Comparison of ENCODE assay signal across 12 cellular contexts in the genomic region with DNA sequence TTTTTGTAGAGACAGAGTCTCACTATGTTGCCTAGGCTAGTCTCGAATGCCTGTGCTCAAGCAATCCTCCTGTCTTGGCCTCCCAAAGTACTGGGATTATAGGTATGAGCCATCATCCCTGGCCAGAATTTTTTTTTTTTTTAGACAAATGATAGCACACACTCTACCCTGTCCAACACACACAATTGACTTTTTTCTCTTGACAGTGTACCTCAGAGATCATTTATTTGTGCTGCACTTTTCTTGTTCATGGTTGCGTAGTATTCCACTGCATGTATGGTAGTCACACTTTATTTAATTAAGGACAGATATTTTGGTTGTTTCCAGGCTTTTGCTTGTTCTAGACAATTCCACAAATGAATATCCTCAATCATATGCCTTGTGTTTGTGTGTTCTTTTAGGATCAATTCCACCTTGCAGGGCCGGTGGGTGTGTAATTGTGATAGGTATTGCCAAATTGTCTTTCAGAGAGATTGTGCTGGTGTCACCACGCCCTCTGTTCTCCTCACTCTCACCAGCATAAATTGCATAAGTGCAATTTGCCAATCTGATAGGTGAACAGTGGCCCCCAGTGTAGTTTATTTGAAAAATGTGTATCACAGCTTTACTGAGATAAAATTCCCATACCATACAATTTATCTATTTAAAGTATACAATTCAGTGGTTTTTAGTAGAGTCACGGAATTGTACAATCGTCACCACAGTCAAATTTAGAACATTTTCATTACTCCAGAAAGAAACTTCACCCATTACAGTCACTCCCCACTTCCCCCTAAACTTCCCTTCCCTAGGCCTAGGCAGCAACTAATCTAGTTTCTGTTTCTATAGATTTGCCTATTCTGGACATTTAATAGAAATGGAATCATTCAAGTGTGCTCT. TPM values are rescaled to one million over a fixed set of nuclear protein-coding genes. Genes with fewer than 3 reads are reported as not detected.
A peak's percentile ranks its signal among the peaks of the same experiment; 100 is the strongest.
DNase-seq lines count a peak whose midpoint lies in the region; ATAC-seq, FAIRE-seq and TF ChIP-seq lines count a peak whose summit lies in the region.
"Had no signal": no experiment of that assay in that cellular context is flagged by ENCODE, and none has a peak within 500 bp of the region (broad histone marks: within the 10 kb centered on the region; RNA-seq: fewer than 3 reads in every experiment).

No MANE protein-coding gene starts in this region.

- peaks cover 17% of the 10 kb centered on the region for H3K4me1 ChIP-seq in A549

- peak overlapping the region; percentile 2 for H3K27ac Mint-ChIP-seq in T-helper 17 cell

- no peak overlapping the region for H3K27ac ChIP-seq in A549

- POLR2A ChIA-PET in A549 (lab: Yijun Ruan, JAX) (no interaction called here), HEK293T (lab: Yijun Ruan, JAX) (no interaction called here)

- CTCF ChIA-PET in A549 (lab: Yijun Ruan, JAX): interaction anchor here (0.6 to 4.3 kb wide), 5 partner anchors 12 to 986 kb away, joined by 3 to 15 read pairs (median 3); no protein-coding TSS in a partner anchor
- CTCF ChIA-PET in HEK293T (lab: Yijun Ruan, JAX): no interaction called here

- TF ChIP-seq POLR2A in A549 (IDR thresholded peaks at IDR 0.05; ENCODE audit: low read length): no peak

- DNase-seq in A549 (ENCODE audit: low read depth in 1 of 2, low spot score in 1 of 2): no peak
- no peak for DNase-seq in T-helper 17 cell
- no peak for DNase-seq in HEK293T (ENCODE audit: extremely low spot score)
- no peak for DNase-seq in cerebellar nuclear complex (lab: John Stamatoyannopoulos, UW)
- no peak for DNase-seq in activated CD4-positive, alpha-beta T cell treated with anti-CD3 and anti-CD28 coated beads for 4 hours
- DNase-seq: amniotic stem cell, GOT3, NCI-H2171 had no signal

- H3K4me3 ChIP-seq in A549: no peak overlapping the region

- ATAC-seq in A549 (no peak), GM19328 (IDR thresholded peaks at IDR 0.05; ENCODE audit: unreplicated experiment) (peak; percentile 71), HG03108 (IDR thresholded peaks at IDR 0.05; ENCODE audit: unreplicated experiment) (peak; percentile 56), T-helper 17 cell (peak; percentile 41), HG03521 (IDR thresholded peaks at IDR 0.05; ENCODE audit: unreplicated experiment) (no peak)

- TF ChIP-seq EP300 in A549 (IDR thresholded peaks at IDR 0.05): no peak

- TF ChIP-seq RAD21 in A549 (conservative IDR thresholded peaks at IDR 0.05 in 1 of 2, IDR thresholded peaks at IDR 0.05 in 1 of 2): no peak

- H3K4me3 Mint-ChIP-seq in T-helper 17 cell: no peak overlapping the region
- H3K4me3 Mint-ChIP-seq: neural crest cell had no signal

- H3K4me2 ChIP-seq in A549: no peak overlapping the region

- no peak for TF ChIP-seq CTCF in A549 (IDR thresholded peaks at IDR 0.05)

- WGBS in A549 (ENCODE audit: missing lambda C conversion rate): 94% methylated on average over 6 of the region's 6 CpGs

- no peaks in the 10 kb centered on the region for H3K9me3 ChIP-seq in A549
- H3K9me3 ChIP-seq in T-helper 17 cell (ENCODE audit: control insufficient read depth, low read length, poor library complexity, severe bottlenecking): no peaks in the 10 kb centered on the region

- H3K4me1 Mint-ChIP-seq in T-helper 17 cell: no peaks in the 10 kb centered on the region

- no peak for FAIRE-seq in A549 (lab: Jason Lieb, UNC)

- no peaks in the 10 kb centered on the region for H3K36me3 Mint-ChIP-seq in T-helper 17 cell (ENCODE audit: low read depth)

- H3K27me3 Mint-ChIP-seq in T-helper 17 cell: no peaks in the 10 kb centered on the region

TF ChIP-seq in A549, 52 proteins besides CTCF, POLR2A, EP300 and RAD21:
- TF ChIP-seq KDM1A (IDR thresholded peaks at IDR 0.05; ENCODE audit: low read depth) (peak; percentile 92), REST (IDR thresholded peaks at IDR 0.05) (no peak), HDAC2 (IDR thresholded peaks at IDR 0.05) (peak; percentile 47; the same call in 1 of the 2 replicates)

TF ChIP-seq in HEK293T, 16 proteins besides CTCF, POLR2A, EP300 and RAD21:
- TF ChIP-seq SUZ12 (IDR thresholded peaks at IDR 0.05) (no peak), FOXM1 (IDR thresholded peaks at IDR 0.05; ENCODE audit: borderline replicate concordance) (no peak), ARNT (IDR thresholded peaks at IDR 0.05) (no peak), SP1 (IDR thresholded peaks at IDR 0.05) (no peak), L3MBTL2 (conservative IDR thresholded peaks at IDR 0.05) (no peak), TARDBP (IDR thresholded peaks at IDR 0.05) (no peak), BHLHE40 (IDR thresholded peaks at IDR 0.05; ENCODE audit: borderline replicate concordance) (no peak), ELF4 (IDR thresholded peaks at IDR 0.05) (no peak), FOXK2 (IDR thresholded peaks at IDR 0.05) (no peak), CTBP1 (IDR thresholded peaks at IDR 0.05; ENCODE audit: borderline replicate concordance) (no peak), NFRKB (IDR thresholded peaks at IDR 0.05) (no peak), HDGF (IDR thresholded peaks at IDR 0.05; ENCODE audit: borderline replicate concordance) (no peak), FOXA1 (IDR thresholded peaks at IDR 0.05) (no peak)
- TF ChIP-seq, protein P1, sequence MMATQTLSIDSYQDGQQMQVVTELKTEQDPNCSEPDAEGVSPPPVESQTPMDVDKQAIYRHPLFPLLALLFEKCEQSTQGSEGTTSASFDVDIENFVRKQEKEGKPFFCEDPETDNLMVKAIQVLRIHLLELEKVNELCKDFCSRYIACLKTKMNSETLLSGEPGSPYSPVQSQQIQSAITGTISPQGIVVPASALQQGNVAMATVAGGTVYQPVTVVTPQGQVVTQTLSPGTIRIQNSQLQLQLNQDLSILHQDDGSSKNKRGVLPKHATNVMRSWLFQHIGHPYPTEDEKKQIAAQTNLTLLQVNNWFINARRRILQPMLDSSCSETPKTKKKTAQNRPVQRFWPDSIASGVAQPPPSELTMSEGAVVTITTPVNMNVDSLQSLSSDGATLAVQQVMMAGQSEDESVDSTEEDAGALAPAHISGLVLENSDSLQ (IDR thresholded peaks at IDR 0.05): no peak

RNA-seq across cellular contexts. Expression of gene SRC, which starts 20.1 kb away (rescaled TPM):
- polyA plus RNA-seq in A549 (2011; rRNA removed): 154 and 212 TPM in 2 replicates
- polyA plus RNA-seq in A549 (2012; cell fraction: cytosol; rRNA removed): 122 and 170 TPM in 2 replicates
- 500 and 511 TPM in 2 replicates for polyA plus RNA-seq in A549 (2012; cell fraction: nucleus; rRNA removed)
- polyA plus RNA-seq in A549 (2017; fragmentation: RNase III; extraction: RNeasy Plus Mini Kit Qiagen cat#74134 plus additional on column Dnase treatment): 133 to 139 TPM (median 134 TPM) in 3 replicates
- polyA minus RNA-seq in A549 (2011; rRNA and poly(A)+ RNA removed): 278 and 313 TPM in 2 replicates
- 10 to 100 TPM in 1 of 2 donors, 1 to 10 TPM in 1; 6.2 to 22.8 TPM for total RNA-seq in T-helper 17 cell

Comparison
In these comparisons a context has a peak if more than half of its experiments do, and no peak if none do; other contexts are left out.
1. ATAC-seq: peak in GM19328 (single experiment), HG03108 (single experiment) and T-helper 17 cell (single experiment); none in A549 (0 of 2) and HG03521 (single experiment).